14 cellular contexts compared by ENCODE assay signal in the genomic region with DNA sequence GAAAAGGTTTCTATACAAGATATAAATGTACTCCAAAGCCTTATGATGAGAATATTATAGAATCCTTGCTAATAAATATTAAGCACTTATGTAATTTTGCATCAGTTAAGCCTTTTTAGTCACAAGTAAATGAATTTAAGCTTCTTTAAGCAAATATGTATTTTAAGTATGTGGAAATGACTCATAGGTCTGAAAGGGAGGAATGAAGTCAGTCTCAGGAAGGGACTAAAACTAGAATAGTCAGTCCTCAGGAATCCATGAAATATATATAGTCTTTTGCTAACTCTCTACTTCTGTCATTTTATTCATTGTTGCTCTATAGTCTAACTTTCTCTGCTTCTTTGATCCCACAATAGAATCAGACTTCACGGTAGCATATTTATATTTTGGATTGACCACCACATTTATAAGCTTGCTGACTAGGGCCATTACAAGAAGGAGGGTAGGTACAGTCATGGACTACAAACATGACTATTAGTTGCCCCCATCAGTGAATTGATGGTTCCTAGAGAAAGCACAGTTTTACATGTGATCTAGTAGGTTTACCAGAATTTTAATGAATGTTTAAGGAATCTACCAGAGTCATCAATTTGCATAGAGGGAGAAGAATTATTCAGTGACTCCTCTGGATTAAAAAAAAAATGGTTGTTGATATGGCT. TPM values are rescaled to one million over a fixed set of nuclear protein-coding genes. Genes with fewer than 3 reads are reported as not detected.
DNase-seq lines count a peak whose midpoint lies in the region; ATAC-seq and TF ChIP-seq lines count a peak whose summit lies in the region.
"Had no signal": no experiment of that assay in that cellular context is flagged by ENCODE, and none has a peak within 500 bp of the region (broad histone marks: within the 10 kb centered on the region; RNA-seq: fewer than 3 reads in every experiment).

No MANE protein-coding gene starts in this region.

- peak overlapping the region; percentile 69 for H3K4me3 Mint-ChIP-seq in HFFc6
- no peak overlapping the region for H3K4me3 Mint-ChIP-seq in activated T-helper 17 cell treated with anti-CD3 and anti-CD28 coated beads, Interleukin-2, amount 50 U/mL, for 72 hours

- no peaks in the 10 kb centered on the region for H3K79me2 ChIP-seq in MM.1S (ENCODE audit: low read length)

- no peak overlapping the region for H3K4me2 ChIP-seq in MM.1S (ENCODE audit: low read depth, low read length)

- H3K9me3 Mint-ChIP-seq in HFFc6, result no peaks in the 10 kb centered on the region
- no peaks in the 10 kb centered on the region for H3K9me3 Mint-ChIP-seq in activated T-helper 17 cell treated with anti-CD3 and anti-CD28 coated beads, Interleukin-2, amount 50 U/mL, for 72 hours

- H3K9me2 ChIP-seq in MM.1S (replicated peaks; ENCODE audit: insufficient read depth, low read length), result no peaks in the 10 kb centered on the region

- H3K27me3 ChIP-seq in thoracic aorta (replicated peaks; ENCODE audit: insufficient read depth), result no peaks in the 10 kb centered on the region
- no peaks in the 10 kb centered on the region for H3K27me3 ChIP-seq in MM.1S (replicated peaks; ENCODE audit: insufficient read depth, low read length)

- H2AFZ ChIP-seq in MM.1S (ENCODE audit: low read length), result no peak overlapping the region

- peak; percentile 40 for ATAC-seq in activated T-helper 17 cell treated with anti-CD3 and anti-CD28 coated beads, Interleukin-2, amount 50 U/mL, for 72 hours (replicated peaks)
- peak; percentile 95 for ATAC-seq in thoracic aorta (ENCODE audit: insufficient number of reproducible peaks, low FRiP score, low read depth)
- no peak for ATAC-seq in stimulated activated naive CD8-positive, alpha-beta T cell treated with anti-CD3 and anti-CD28 coated beads, Interleukin-15, Interleukin-2, amounts not matched to agents 100 U/mL and 50 U/mL, for 24 hours

- H3K9me3 ChIP-seq in thoracic aorta (no peaks in the 10 kb centered on the region), MM.1S (replicated peaks; ENCODE audit: insufficient read depth, low read length) (no peaks in the 10 kb centered on the region)

- H3K27ac ChIP-seq in thoracic aorta (peak overlapping the region; percentile 53 to 67), MM.1S (ENCODE audit: low read length) (no peak overlapping the region)

- TF ChIP-seq CTCF in HFFc6 (IDR thresholded peaks at IDR 0.05) (no peak), fibroblast of villous mesenchyme (IDR thresholded peaks at IDR 0.05; ENCODE audit: insufficient read depth, low read depth, low read length) (no peak), thoracic aorta (IDR thresholded peaks at IDR 0.05) (no peak), MM.1S (IDR thresholded peaks at IDR 0.05; ENCODE audit: low read length) (no peak)

- DNase-seq in HFFc6 (peak; percentile 80), fibroblast of villous mesenchyme (ENCODE audit: low read depth) (peak; percentile 71), thoracic aorta (ENCODE audit: low spot score) (no peak), MM.1S (no peak)
- DNase-seq in stimulated activated naive CD8-positive, alpha-beta T cell treated with anti-CD3 and anti-CD28 coated beads, Interleukin-15, Interleukin-2, amounts not matched to agents 100 U/mL and 50 U/mL, for 24 hours, result no peak
- no peak for DNase-seq in stimulated activated CD8-positive, alpha-beta memory T cell treated with anti-CD3 and anti-CD28 coated beads, Interleukin-4, amount 100 ng/mL, for 48 hours
- DNase-seq: activated CD4-positive, alpha-beta T cell treated with anti-CD3 and anti-CD28 coated beads for 4 hours; activated naive CD4-positive, alpha-beta T cell treated with Interleukin-2 at 50 U/mL for 16 hours; effector memory CD4-positive, alpha-beta T cell; Kasumi-1; NCI-H524 treated with DMSO at 0.1 percent for 48 hours; stimulated activated CD4-positive, alpha-beta T cell treated with anti-CD3 and anti-CD28 coated beads, Interleukin-2, amount 100 ng/mL, for 24 hours had no signal

- H3K4me1 Mint-ChIP-seq in HFFc6 (ENCODE audit: low read depth), result peaks cover 50% of the 10 kb centered on the region
- H3K4me1 Mint-ChIP-seq in activated T-helper 17 cell treated with anti-CD3 and anti-CD28 coated beads, Interleukin-2, amount 50 U/mL, for 72 hours, result peaks cover 3% of the 10 kb centered on the region

- H3K36me3 Mint-ChIP-seq in HFFc6 (ENCODE audit: low read depth), result peaks cover 9% of the 10 kb centered on the region
- H3K36me3 Mint-ChIP-seq in activated T-helper 17 cell treated with anti-CD3 and anti-CD28 coated beads, Interleukin-2, amount 50 U/mL, for 72 hours (ENCODE audit: low read depth), result peaks cover 11% of the 10 kb centered on the region

- no peak overlapping the region for H3K9ac ChIP-seq in MM.1S (ENCODE audit: low read length)

- H3K27me3 Mint-ChIP-seq in HFFc6 (ENCODE audit: insufficient read depth), result no peaks in the 10 kb centered on the region; the same call in 1 of the 2 replicates
- no peaks in the 10 kb centered on the region for H3K27me3 Mint-ChIP-seq in activated T-helper 17 cell treated with anti-CD3 and anti-CD28 coated beads, Interleukin-2, amount 50 U/mL, for 72 hours

- peak overlapping the region; percentile 92 for H3K27ac Mint-ChIP-seq in HFFc6
- no peak overlapping the region for H3K27ac Mint-ChIP-seq in activated T-helper 17 cell treated with anti-CD3 and anti-CD28 coated beads, Interleukin-2, amount 50 U/mL, for 72 hours

- no peaks in the 10 kb centered on the region for H4K20me1 ChIP-seq in MM.1S (ENCODE audit: insufficient read depth, low read length)

- H3K4me1 ChIP-seq in thoracic aorta (ENCODE audit: control insufficient read depth in 1 of 2, low read depth in 2 of 2) (peaks cover 0 to 18% of the 10 kb centered on the region in 2 donors), MM.1S (ENCODE audit: low read length) (no peaks in the 10 kb centered on the region)

- H3K36me3 ChIP-seq in thoracic aorta (no peaks in the 10 kb centered on the region), MM.1S (replicated peaks; ENCODE audit: insufficient read depth, low read length) (no peaks in the 10 kb centered on the region; the same call in 1 of the 2 replicates)

- H3K4me3 ChIP-seq in fibroblast of villous mesenchyme (ENCODE audit: low read depth, low read length) (no peak overlapping the region), thoracic aorta (no peak overlapping the region), MM.1S (ENCODE audit: low read length) (no peak overlapping the region)

- no peaks in the 10 kb centered on the region; the same call in 1 of the 2 replicates for H3F3A ChIP-seq in MM.1S (ENCODE audit: insufficient read depth, low read length)

RNA-seq across cellular contexts. Expression of gene RABGGTB, which starts 20.2 kb away (rescaled TPM):
- total RNA-seq in HFFc6 (2021; fragmentation: NEBNext Ultra II Directional; extraction: Animal tissue kit (Norgen Biotek cat#: 25700)), result 10 to 100 TPM; 71.4 to 83.2 (median 73.2) TPM
- total RNA-seq in activated T-helper 17 cell treated with anti-CD3 and anti-CD28 coated beads, Interleukin-2, amount 50 U/mL, for 72 hours, result 100 to 1,000 TPM; 109 to 165 TPM
- 83.8 and 91.5 TPM in 2 replicates for total RNA-seq in fibroblast of villous mesenchyme
- 10 to 100 TPM; 47.9 to 88.3 TPM for total RNA-seq in thoracic aorta

RNA-seq across cellular contexts. Expression of gene MSH4, which starts 30.9 kb away (rescaled TPM):
- total RNA-seq in HFFc6 (2021; fragmentation: NEBNext Ultra II Directional; extraction: Animal tissue kit (Norgen Biotek cat#: 25700)), result under 1 TPM in 4 of 6 experiments, not detected in 2; 0.05 to 0.12 (median 0.08) TPM
- under 1 TPM; 0.32 to 0.95 TPM for total RNA-seq in activated T-helper 17 cell treated with anti-CD3 and anti-CD28 coated beads, Interleukin-2, amount 50 U/mL, for 72 hours
- total RNA-seq in fibroblast of villous mesenchyme, result under 0.01 and 0.43 TPM in 2 replicates
- under 1 TPM; 0.27 to 0.28 TPM for total RNA-seq in thoracic aorta
- total RNA-seq: G401 had no signal

RNA-seq across cellular contexts. Expression of gene ACADM, which starts 41.3 kb away (rescaled TPM):
- total RNA-seq in HFFc6 (2021; fragmentation: NEBNext Ultra II Directional; extraction: Animal tissue kit (Norgen Biotek cat#: 25700)), result 10 to 100 TPM; 28.9 to 36.1 (median 32.7) TPM
- total RNA-seq in activated T-helper 17 cell treated with anti-CD3 and anti-CD28 coated beads, Interleukin-2, amount 50 U/mL, for 72 hours, result 10 to 100 TPM; 41.3 to 61.9 TPM
- total RNA-seq in fibroblast of villous mesenchyme (27.1 and 31.5 TPM in 2 replicates), thoracic aorta (10 to 100 TPM; 22.3 to 29.3 TPM)

Comparison
In these comparisons a context has a peak if more than half of its experiments do, and no peak if none do; other contexts are left out.
1. DNase-seq: peak in HFFc6 (single experiment) and fibroblast of villous mesenchyme (single experiment); none in thoracic aorta (single experiment), stimulated activated naive CD8-positive, alpha-beta T cell treated with anti-CD3 and anti-CD28 coated beads, Interleukin-15, Interleukin-2, amounts not matched to agents 100 U/mL and 50 U/mL, for 24 hours (single experiment), stimulated activated CD8-positive, alpha-beta memory T cell treated with anti-CD3 and anti-CD28 coated beads, Interleukin-4, amount 100 ng/mL, for 48 hours (single experiment) and MM.1S (single experiment).